Comparison of ENCODE assay signal across 1 cellular context in genomic region chr12:6723607-6724408, GRCh38.
TF ChIP-seq lines count a peak whose summit lies in the region.

Gene COPS7A (plus strand): TSS chr12:6724046. CDS start chr12:6724657, 611 bp downstream.

TF ChIP-seq in K562, 482 proteins besides CTCF, POLR2A, EP300 and RAD21 (continued from another document):
- peak; percentile 33; the same call in 1 of the 2 replicates for TF ChIP-seq THAP12 (CRISPR knock-in tag; IDR thresholded peaks at IDR 0.05)
- TF ChIP-seq TCF3 (CRISPR knock-in tag; IDR thresholded peaks at IDR 0.05) = peak; percentile 17; the same call in 1 of the 2 replicates
- peak; percentile 97 for TF ChIP-seq CREM (IDR thresholded peaks at IDR 0.05; ENCODE audit: low read depth)
- peak in 1 of 2 experiments; percentile 58 for TF ChIP-seq AFF1 (IDR thresholded peaks at IDR 0.05; ENCODE audit: low read depth in 1 of 2, partially characterized antibody in 2 of 2)
- TF ChIP-seq HNRNPUL1 (IDR thresholded peaks at IDR 0.05; ENCODE audit: low read length) = no peak
- peak; percentile 98 for TF ChIP-seq MYC (IDR thresholded peaks at IDR 0.05; ENCODE audit: low read depth, low read length)
- peak; percentile 81; the same call in 1 of the 2 replicates for TF ChIP-seq MYC (CRISPR knock-in tag; IDR thresholded peaks at IDR 0.05; ENCODE audit: borderline replicate concordance, low read depth)
- peak; percentile 98 for TF ChIP-seq TFE3 (CRISPR knock-in tag; IDR thresholded peaks at IDR 0.05)
- no peak for TF ChIP-seq COPS2 (conservative IDR thresholded peaks at IDR 0.05)
- TF ChIP-seq NCOA6 (IDR thresholded peaks at IDR 0.05) = 0 out of 2 replicates have a peak, but pooled peaks have one; percentile 59
- 0 out of 4 replicates have a peak, but pooled peaks of 1 of the 2 experiments have one; percentile 79 for TF ChIP-seq KDM4B (IDR thresholded peaks at IDR 0.05; ENCODE audit: borderline replicate concordance in 2 of 2, low read depth in 1 of 2)
- peak; percentile 54 to 79; a peak in 3 of 4 replicates for TF ChIP-seq ETV6 (IDR thresholded peaks at IDR 0.05; ENCODE audit: borderline replicate concordance in 1 of 2, low read depth in 2 of 2, low read length in 1 of 2)
- TF ChIP-seq ETV6 (CRISPR knock-in tag; IDR thresholded peaks at IDR 0.05; ENCODE audit: borderline replicate concordance) = 0 out of 2 replicates have a peak, but pooled peaks have one; percentile 0
- TF ChIP-seq MBD2 (IDR thresholded peaks at IDR 0.05; ENCODE audit: borderline replicate concordance, low read depth) = peak; percentile 77
- peak; percentile 40 for TF ChIP-seq ZNF384 (IDR thresholded peaks at IDR 0.05; ENCODE audit: low read depth, low read length)
- TF ChIP-seq ZFP91 (CRISPR knock-in tag; IDR thresholded peaks at IDR 0.05) = peak; percentile 64; the same call in 1 of the 2 replicates
- TF ChIP-seq VEZF1 (CRISPR knock-in tag; IDR thresholded peaks at IDR 0.05) = peak; percentile 87
- peak; percentile 86 for TF ChIP-seq CBFA2T2 (conservative IDR thresholded peaks at IDR 0.05)
